In the genomic region with DNA sequence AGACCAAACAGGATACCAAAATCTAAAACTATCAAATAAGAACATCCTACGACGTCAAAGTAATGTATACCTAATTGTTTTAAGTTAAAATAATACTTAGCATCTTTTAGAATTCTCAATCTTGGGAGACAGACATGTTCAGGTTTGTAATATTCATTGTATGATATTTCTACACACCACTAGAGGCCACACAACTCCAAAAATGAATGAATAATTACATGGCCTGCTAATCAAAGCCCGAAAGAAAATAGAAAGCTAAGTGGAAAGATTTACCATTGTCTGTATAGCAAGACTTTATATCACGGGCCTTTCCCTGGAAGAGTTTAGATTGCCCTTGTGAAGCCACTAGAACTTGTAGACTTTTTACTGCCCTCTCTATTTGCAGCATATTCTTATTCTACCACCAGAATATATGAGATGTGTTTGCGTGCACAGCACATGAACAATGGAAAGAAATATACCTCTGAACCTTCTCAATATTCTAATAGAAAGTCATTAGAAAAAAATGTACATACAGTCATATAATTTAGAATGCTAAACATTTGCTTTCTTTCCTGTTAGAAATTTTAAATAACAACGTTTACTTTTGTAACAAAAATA, we compare ENCODE assay signal across 16 cellular contexts.
DNase-seq lines count a peak whose midpoint lies in the region; TF ChIP-seq lines count a peak whose summit lies in the region.
"Had no signal": no experiment of that assay in that cellular context is flagged by ENCODE, and none has a peak within 500 bp of the region (broad histone marks: within the 10 kb centered on the region; RNA-seq: fewer than 3 reads in every experiment).

No MANE protein-coding gene starts in this region.

- peaks cover 11% of the 10 kb centered on the region for H3K9me3 Mint-ChIP-seq in T-helper 2 cell treated with Interferon-gamma antibody and Interleukin-4, amounts not matched to agents 5 μg/mL and 100 μg/mL, for 36 hours

- H3K36me3 Mint-ChIP-seq in T-helper 2 cell treated with Interferon-gamma antibody and Interleukin-4, amounts not matched to agents 5 μg/mL and 100 μg/mL, for 36 hours (ENCODE audit: low read depth): no peaks in the 10 kb centered on the region
- H3K36me3 Mint-ChIP-seq: naive B cell had no signal

- POLR2A ChIA-PET in RWPE1 (lab: Yijun Ruan, JAX; ENCODE audit: low non-redundant PET): no interaction called here

- H3K4me3 Mint-ChIP-seq in T-helper 2 cell treated with Interferon-gamma antibody and Interleukin-4, amounts not matched to agents 5 μg/mL and 100 μg/mL, for 36 hours: no peak overlapping the region
- H3K4me3 Mint-ChIP-seq: naive B cell had no signal

- CTCF ChIA-PET in RWPE1 (lab: Yijun Ruan, JAX): interaction anchor here (0.9 kb wide), 1 partner anchor 134 kb away, joined by 5 read pairs; no protein-coding TSS in a partner anchor

- H3K27ac ChIP-seq in 22Rv1: no peak overlapping the region
- no peak overlapping the region for H3K27ac ChIP-seq in RWPE1
- H3K27ac ChIP-seq: heart right ventricle, right atrium auricular region, upper lobe of right lung had no signal

- in situ Hi-C loops in G401 (cut with HindIII; ENCODE audit: low sequenced_read_pairs): no loop called here

- no peak overlapping the region for H3K27ac Mint-ChIP-seq in T-helper 2 cell treated with Interferon-gamma antibody and Interleukin-4, amounts not matched to agents 5 μg/mL and 100 μg/mL, for 36 hours
- H3K27ac Mint-ChIP-seq: naive B cell had no signal

- DNase-seq in HCEC 1CT (peak; percentile 47), RWPE1 (ENCODE audit: low spot score) (no peak), fibroblast of villous mesenchyme (ENCODE audit: low read depth) (no peak), G401 (ENCODE audit: low spot score) (no peak), NCI-H226 (no peak), T-helper 2 cell (no peak)
- no peak for DNase-seq in T-helper 2 cell treated with Interferon-gamma antibody and Interleukin-4, amounts not matched to agents 5 μg/mL and 100 μg/mL, for 36 hours (ENCODE audit: low spot score)
- DNase-seq: activated gamma-delta T cell treated with Interleukin-2 at 50 U/mL for 16 hours; EL; heart right ventricle; KBM-7; naive B cell; stimulated activated CD4-positive, alpha-beta T cell treated with anti-CD3 and anti-CD28 coated beads, Interleukin-4, amount 100 ng/mL, for 1 hour; upper lobe of right lung had no signal

- H3K27me3 Mint-ChIP-seq in T-helper 2 cell treated with Interferon-gamma antibody and Interleukin-4, amounts not matched to agents 5 μg/mL and 100 μg/mL, for 36 hours (ENCODE audit: low read depth): no peaks in the 10 kb centered on the region
- H3K27me3 Mint-ChIP-seq: naive B cell had no signal

- TF ChIP-seq CTCF in 22Rv1 (IDR thresholded peaks at IDR 0.05): peak; percentile 45
- TF ChIP-seq CTCF in RWPE1 (conservative IDR thresholded peaks at IDR 0.05; ENCODE audit: low read depth): peak; percentile 28
- peak; percentile 16 for TF ChIP-seq CTCF in fibroblast of villous mesenchyme (IDR thresholded peaks at IDR 0.05; ENCODE audit: insufficient read depth, low read depth, low read length)

- H3K4me1 Mint-ChIP-seq in T-helper 2 cell treated with Interferon-gamma antibody and Interleukin-4, amounts not matched to agents 5 μg/mL and 100 μg/mL, for 36 hours (ENCODE audit: low read depth): no peaks in the 10 kb centered on the region
- H3K4me1 Mint-ChIP-seq: naive B cell had no signal

- no peak overlapping the region for H3K4me3 ChIP-seq in fibroblast of villous mesenchyme (ENCODE audit: low read depth, low read length)
- H3K4me3 ChIP-seq: heart right ventricle, right atrium auricular region, upper lobe of right lung had no signal
